ENCODE assay signal across 1 cellular context in the genomic region with DNA sequence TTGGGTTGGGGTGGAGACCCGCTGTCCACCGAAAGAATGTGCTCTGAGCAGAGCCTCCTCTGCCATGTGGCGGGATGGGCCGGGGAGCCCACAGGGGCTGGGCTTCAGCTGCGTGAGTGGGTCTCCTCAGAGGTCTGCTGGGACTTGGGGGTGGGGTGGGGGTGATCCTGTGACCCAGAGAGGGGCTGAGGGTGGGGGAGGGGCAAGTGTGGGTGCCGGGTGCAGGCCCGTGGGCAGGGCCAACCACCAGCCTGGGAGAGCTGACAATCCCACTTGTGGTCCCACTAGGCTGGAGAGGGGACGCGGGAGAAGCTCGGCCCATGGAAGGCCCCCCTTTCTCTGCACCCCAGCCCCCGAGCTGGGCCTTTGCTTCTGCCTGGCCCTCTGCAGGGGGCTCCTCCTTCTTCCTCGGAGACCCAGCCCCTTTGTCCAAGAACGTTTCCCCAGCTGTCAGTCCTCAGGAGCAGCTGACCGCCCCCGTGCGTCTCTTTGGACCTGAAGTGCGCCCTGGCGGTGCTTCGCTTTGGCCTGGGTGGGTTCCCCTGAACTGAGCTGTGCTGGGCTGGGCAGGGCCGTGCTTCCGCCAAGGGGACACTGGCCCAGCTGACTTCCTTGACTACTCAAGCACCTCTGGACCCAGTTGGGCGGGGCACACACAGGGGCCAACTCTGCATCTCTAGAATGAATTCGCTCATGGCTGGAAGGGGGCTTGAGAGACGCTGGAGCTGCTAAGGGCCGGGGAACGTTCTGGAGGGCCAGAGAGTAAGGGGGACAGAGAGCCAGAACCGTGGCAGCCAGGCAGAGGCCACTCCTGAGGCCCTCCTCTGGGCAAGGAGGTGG.
TF ChIP-seq lines count a peak whose summit lies in the region.

No MANE protein-coding gene starts in this region.

TF ChIP-seq in K562, 482 proteins besides CTCF, POLR2A, EP300 and RAD21:
- TF ChIP-seq SIN3B (IDR thresholded peaks at IDR 0.05; ENCODE audit: low read depth) (no peak), TFAP4 (CRISPR knock-in tag; IDR thresholded peaks at IDR 0.05; ENCODE audit: borderline replicate concordance) (peak; percentile 25; the same call in 1 of the 2 replicates)
TF ChIP-seq in K562: peak in this region for 1.
